ENCODE assay signal across 9 cellular contexts in the genomic region with DNA sequence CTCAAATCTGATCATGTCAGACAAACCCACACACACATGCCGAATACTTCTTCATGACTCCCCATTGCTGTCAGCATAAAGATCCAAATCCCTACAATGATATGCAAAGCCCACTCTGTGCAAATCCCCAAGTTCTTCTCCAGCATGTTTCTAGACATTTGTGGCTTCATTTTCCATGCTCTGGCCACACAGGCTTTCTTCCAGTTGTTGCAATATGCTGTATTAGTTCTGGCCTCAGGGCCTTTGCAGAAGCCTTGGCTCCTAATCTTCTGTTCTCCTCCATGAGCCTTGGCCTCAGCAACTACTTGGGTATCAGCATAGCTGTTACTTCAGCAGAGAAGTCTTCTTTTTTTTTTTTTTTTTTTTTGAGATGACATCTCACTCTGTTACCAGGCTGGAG.
"Had no signal": no experiment of that assay in that cellular context is flagged by ENCODE, and none has a peak within 500 bp of the region (broad histone marks: within the 10 kb centered on the region; RNA-seq: fewer than 3 reads in every experiment).

No MANE protein-coding gene starts in this region.

- H2AFZ ChIP-seq: GM23248 had no signal

- H3K27ac ChIP-seq: GM23248, HL-60, KMS-11 had no signal

- H3K4me3 ChIP-seq: GM23248 had no signal

- DNase-seq: GM23248, GOT3, H9, KBM-7 had no signal

- ATAC-seq: HCT116, HepG2 had no signal

- H3K4me2 ChIP-seq: KMS-11 had no signal

- H3K9ac ChIP-seq: GM23248, KMS-11 had no signal

- FAIRE-seq: H54, HepG2 had no signal
